In genomic region chr3:180646187-180646790, GRCh38 we compare ENCODE assay signal across 9 cellular contexts.
A peak's percentile ranks its signal among the peaks of the same experiment; 100 is the strongest.
DNase-seq lines count a peak whose midpoint lies in the region; ATAC-seq and TF ChIP-seq lines count a peak whose summit lies in the region.
"Had no signal": no experiment of that assay in that cellular context is flagged by ENCODE, and none has a peak within 500 bp of the region (broad histone marks: within the 10 kb centered on the region; RNA-seq: fewer than 3 reads in every experiment).

No MANE protein-coding gene starts in this region.

- H3K27ac ChIP-seq in KMS-11, result no peak overlapping the region
- H3K27ac ChIP-seq: Peyer's patch had no signal

- no peak overlapping the region for H3K4me3 ChIP-seq in GM12865 (ENCODE audit: low read depth, low read length)
- no peak overlapping the region for H3K4me3 ChIP-seq in KMS-11 (IDR thresholded peaks at IDR 0.05; ENCODE audit: insufficient read depth, low read depth, low read length)
- H3K4me3 ChIP-seq in fibroblast of mammary gland (ENCODE audit: control insufficient read depth, low read depth, low read length), result no peak overlapping the region
- H3K4me3 ChIP-seq: Peyer's patch had no signal

- TF ChIP-seq CTCF in GM12865 (IDR thresholded peaks at IDR 0.05; ENCODE audit: insufficient read depth, low read depth, low read length, missing control alignments) (peak; percentile 27), KMS-11 (conservative IDR thresholded peaks at IDR 0.05; ENCODE audit: low read depth, low read length) (peak; percentile 52), fibroblast of mammary gland (conservative IDR thresholded peaks at IDR 0.05; ENCODE audit: control insufficient read depth, insufficient read depth, low read depth, low read length) (peak; percentile 33)

- H4K20me1 ChIP-seq in KMS-11 (ENCODE audit: insufficient read depth), result no peaks in the 10 kb centered on the region

- DNase-seq in GM12865 (ENCODE audit: low read depth) (no peak), fibroblast of mammary gland (ENCODE audit: low read depth) (peak; percentile 8), NCI-H2196 treated with DMSO at 0.1 percent for 48 hours (lab: John Stamatoyannopoulos, UW; ENCODE audit: unreplicated experiment) (no peak), NCI-H510A treated with DMSO at 0.1 percent for 48 hours (lab: John Stamatoyannopoulos, UW) (no peak), NCI-H1930 (lab: John Stamatoyannopoulos, UW) (no peak)
- DNase-seq: Peyer's patch had no signal

- H3K9ac ChIP-seq in KMS-11, result no peak overlapping the region

- H2AFZ ChIP-seq in KMS-11 (ENCODE audit: low read depth), result no peak overlapping the region

- H3K27me3 ChIP-seq in KMS-11 (ENCODE audit: insufficient read depth, low read depth), result no peaks in the 10 kb centered on the region
- H3K27me3 ChIP-seq: Peyer's patch had no signal

- H3K79me2 ChIP-seq in KMS-11 (ENCODE audit: insufficient read depth, low read depth), result no peaks in the 10 kb centered on the region

- H3K36me3 ChIP-seq in KMS-11 (ENCODE audit: insufficient read depth), result no peaks in the 10 kb centered on the region
- H3K36me3 ChIP-seq: Peyer's patch had no signal

- no peak overlapping the region for H3K4me2 ChIP-seq in KMS-11

- no peaks in the 10 kb centered on the region for H3K4me1 ChIP-seq in KMS-11 (ENCODE audit: low read depth, poor library complexity, severe bottlenecking)
- H3K4me1 ChIP-seq: Peyer's patch had no signal

- peak; percentile 64 for ATAC-seq in GM21529 (IDR thresholded peaks at IDR 0.05; ENCODE audit: unreplicated experiment)
- no peak for ATAC-seq in HG02678 (IDR thresholded peaks at IDR 0.05; ENCODE audit: unreplicated experiment)
